ENCODE assay signal across 8 cellular contexts in the genomic region with DNA sequence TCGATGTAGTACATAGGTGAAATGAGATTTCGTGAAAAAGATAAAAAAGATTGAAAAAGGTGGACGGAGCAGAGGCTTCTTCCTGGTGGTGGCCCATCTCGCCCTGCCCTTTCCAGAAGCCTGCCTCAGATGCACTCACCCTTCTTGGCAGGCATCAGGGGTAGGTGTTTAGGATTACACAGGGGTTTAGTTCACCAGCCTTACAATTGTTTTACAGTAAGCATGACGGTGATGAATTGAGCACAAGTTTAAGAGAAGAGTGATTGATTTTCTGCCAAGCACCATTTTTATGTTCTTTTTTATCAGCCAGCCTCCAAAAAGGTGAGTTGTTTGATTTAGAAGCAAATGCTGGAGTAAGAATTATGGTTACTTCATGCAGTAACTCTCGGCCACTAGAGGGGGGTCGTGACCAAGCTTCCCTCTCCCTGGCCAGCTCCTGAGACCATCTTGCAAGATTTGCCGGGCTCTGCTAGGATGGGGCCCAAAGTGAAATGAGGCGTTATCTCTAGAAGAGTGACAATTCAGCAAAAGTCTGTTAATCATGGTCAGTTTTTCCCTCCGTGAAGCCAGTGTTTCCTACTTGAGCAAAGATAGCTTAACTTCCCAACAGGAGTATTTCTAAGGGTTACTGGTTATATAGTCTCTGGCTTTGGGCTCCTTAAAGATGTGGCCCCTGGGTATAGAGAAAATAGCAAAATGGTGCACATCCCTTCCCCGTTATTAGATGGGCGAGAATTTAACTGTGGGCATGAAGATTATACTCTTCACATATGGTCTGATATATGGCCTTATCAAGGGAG.
DNase-seq lines count a peak whose midpoint lies in the region; ATAC-seq and TF ChIP-seq lines count a peak whose summit lies in the region.

No MANE protein-coding gene starts in this region.

- no peaks in the 10 kb centered on the region for H3K36me3 ChIP-seq in breast epithelium
- H3K36me3 ChIP-seq in Loucy (ENCODE audit: insufficient read depth, low read length): no peaks in the 10 kb centered on the region
- H3K36me3 ChIP-seq in SK-N-SH (replicated peaks in 1 of 2; ENCODE audit: control insufficient read depth in 1 of 2, insufficient read depth in 2 of 2, low read length in 1 of 2): no peaks in the 10 kb centered on the region
- no peaks in the 10 kb centered on the region for H3K36me3 ChIP-seq in esophagus squamous epithelium

- ATAC-seq in HG02884 (IDR thresholded peaks at IDR 0.05; ENCODE audit: unreplicated experiment) (no peak), HG02678 (IDR thresholded peaks at IDR 0.05; ENCODE audit: unreplicated experiment) (no peak)

- DNase-seq in MCF 10A (ENCODE audit: unreplicated experiment) (peak; percentile 77), breast epithelium (ENCODE audit: low spot score in 2 of 2) (no peak), SK-N-SH (peak; percentile 64), esophagus squamous epithelium (lab: John Stamatoyannopoulos, UW) (no peak), myocyte (ENCODE audit: low read depth) (peak; percentile 86)

- BruUV-seq in MCF 10A (replicated peaks; lab: Mats Ljungman, UMichigan): no TSS peak

- TF ChIP-seq POLR2A in breast epithelium (IDR thresholded peaks at IDR 0.05) (no peak), esophagus squamous epithelium (IDR thresholded peaks at IDR 0.05) (no peak)

- H3K4me2 ChIP-seq in Loucy (ENCODE audit: low read depth, low read length, poor library complexity, severe bottlenecking) (no peak overlapping the region), SK-N-SH (peak overlapping the region; percentile 72)

- no peaks in the 10 kb centered on the region for H3K79me2 ChIP-seq in Loucy (ENCODE audit: insufficient read depth, low read length)
- H3K79me2 ChIP-seq in SK-N-SH (ENCODE audit: insufficient read depth): no peaks in the 10 kb centered on the region

- no peaks in the 10 kb centered on the region for H3F3A ChIP-seq in Loucy (ENCODE audit: low read depth)
- peaks cover 13% of the 10 kb centered on the region for H3F3A ChIP-seq in SK-N-SH (replicated peaks; ENCODE audit: insufficient read depth)

- H3K4me1 ChIP-seq in breast epithelium: no peaks in the 10 kb centered on the region
- H3K4me1 ChIP-seq in Loucy (ENCODE audit: insufficient read depth, low read length, poor library complexity, severe bottlenecking): no peaks in the 10 kb centered on the region
- peaks cover 6 to 37% of the 10 kb centered on the region in 2 experiments; a peak in 3 of 4 replicates for H3K4me1 ChIP-seq in SK-N-SH (ENCODE audit: control insufficient read depth in 1 of 2, insufficient read depth in 2 of 2, low read depth in 1 of 2, low read length in 1 of 2)
- peaks cover 0 to 8% (median 5%) of the 10 kb centered on the region in 3 donors for H3K4me1 ChIP-seq in esophagus squamous epithelium

- H3K27me3 ChIP-seq in breast epithelium (no peaks in the 10 kb centered on the region), Loucy (ENCODE audit: insufficient read depth, low read length, poor library complexity, severe bottlenecking) (no peaks in the 10 kb centered on the region), SK-N-SH (ENCODE audit: insufficient read depth) (no peaks in the 10 kb centered on the region), esophagus squamous epithelium (no peaks in the 10 kb centered on the region)

- H2AFZ ChIP-seq in Loucy (ENCODE audit: low read length) (no peak overlapping the region), SK-N-SH (ENCODE audit: low read depth) (peak overlapping the region; percentile 59)

- H3K27ac ChIP-seq in breast epithelium (no peak overlapping the region), SK-N-SH (ENCODE audit: low read depth in 2 of 2, low read length in 1 of 2) (peak overlapping the region; percentile 39 to 98; a peak in 3 of 4 replicates), esophagus squamous epithelium (no peak overlapping the region)

- peaks cover 45% of the 10 kb centered on the region for H3K4me1 Mint-ChIP-seq in MCF 10A (ENCODE audit: insufficient read depth, unreplicated experiment)

- H3K9ac ChIP-seq in Loucy (ENCODE audit: low read depth, low read length, poor library complexity, severe bottlenecking) (no peak overlapping the region), SK-N-SH (peak overlapping the region; percentile 75)

- H3K27me3 Mint-ChIP-seq in MCF 10A (ENCODE audit: insufficient read depth, unreplicated experiment): no peaks in the 10 kb centered on the region

- H3K36me3 Mint-ChIP-seq in MCF 10A (ENCODE audit: insufficient read depth, unreplicated experiment): no peaks in the 10 kb centered on the region

- intact Hi-C loops in MCF 10A (cut with micrococcal nuclease) (loop anchor here (1.0 to 2.0 kb wide), 7 partner anchors 21 to 463 kb away; no protein-coding TSS in a partner anchor), breast epithelium (cut with DNase I; ENCODE audit: low total_unique reads) (loop anchor here (10.0 kb wide), 1 partner anchor 1999 kb away; no protein-coding TSS in a partner anchor), esophagus squamous epithelium (cut with DNase I) (no loop called here)

- H4K20me1 ChIP-seq in Loucy (ENCODE audit: insufficient read depth, low read length, poor library complexity, severe bottlenecking) (no peaks in the 10 kb centered on the region), SK-N-SH (ENCODE audit: insufficient read depth) (no peaks in the 10 kb centered on the region)

- TF ChIP-seq EP300 in SK-N-SH (IDR thresholded peaks at IDR 0.05; ENCODE audit: borderline replicate concordance in 1 of 2, low read depth in 1 of 2, low read length in 1 of 2): no peak

- H3K9me3 Mint-ChIP-seq in MCF 10A (ENCODE audit: unreplicated experiment): no peaks in the 10 kb centered on the region

- TF ChIP-seq CTCF in MCF 10A (IDR thresholded peaks at IDR 0.05; ENCODE audit: unreplicated experiment) (peak; percentile 81), breast epithelium (IDR thresholded peaks at IDR 0.05) (peak in 1 of 3 donors; percentile 40), Loucy (conservative IDR thresholded peaks at IDR 0.05; ENCODE audit: low read length) (peak; percentile 73), SK-N-SH (IDR thresholded peaks at IDR 0.05) (peak; percentile 100), esophagus squamous epithelium (IDR thresholded peaks at IDR 0.05) (peak in 5 of 6 experiments; percentile 23 to 50 (median 47))

- peak overlapping the region; percentile 60 for H3K4me3 Mint-ChIP-seq in MCF 10A (ENCODE audit: unreplicated experiment)

- 12% methylated on average over 12 of the region's 12 CpGs for WGBS in SK-N-SH (ENCODE audit: low lambda C conversion rate)
- 30 to 36% methylated on average over 11 to 12 of the region's 12 CpGs for WGBS in esophagus squamous epithelium, 2 donors

- no peaks in the 10 kb centered on the region for H3K9me3 ChIP-seq in breast epithelium
- no peaks in the 10 kb centered on the region for H3K9me3 ChIP-seq in Loucy (ENCODE audit: insufficient read depth, low read depth, low read length)
- H3K9me3 ChIP-seq in SK-N-SH: no peaks in the 10 kb centered on the region
- H3K9me3 ChIP-seq in esophagus squamous epithelium: no peaks in the 10 kb centered on the region

- H3K9me2 ChIP-seq in Loucy (replicated peaks; ENCODE audit: low read depth, low read length): no peaks in the 10 kb centered on the region
- H3K9me2 ChIP-seq in SK-N-SH: no peaks in the 10 kb centered on the region

- peak overlapping the region; percentile 99 for H3K27ac Mint-ChIP-seq in MCF 10A (ENCODE audit: low read depth, unreplicated experiment)

- H3K4me3 ChIP-seq in breast epithelium (no peak overlapping the region), Loucy (ENCODE audit: low read length, poor library complexity, severe bottlenecking) (no peak overlapping the region), SK-N-SH (ENCODE audit: low read depth in 2 of 2, low read length in 1 of 2) (peak overlapping the region in 1 of 2 experiments; percentile 34; a peak in 2 of 4 replicates), esophagus squamous epithelium (no peak overlapping the region)

- POLR2A ChIA-PET in MCF 10A (lab: Yijun Ruan, JAX) (interaction anchor here (0.6 to 1.3 kb wide), 5 partner anchors 21 to 937 kb away, joined by 3 to 4 read pairs (median 4); no protein-coding TSS in a partner anchor), SK-N-SH (lab: Yijun Ruan, JAX) (no interaction called here)

- CTCF ChIA-PET in MCF 10A (lab: Yijun Ruan, JAX) (interaction anchor here (0.6 to 8.1 kb wide), 39 partner anchors 10 to 541 kb away, joined by 3 to 78 read pairs (median 4); no protein-coding TSS in a partner anchor), SK-N-SH (lab: Yijun Ruan, JAX) (interaction anchor here (0.6 to 2.9 kb wide), 30 partner anchors 8 to 1391 kb away, joined by 3 to 17 read pairs (median 4); no protein-coding TSS in a partner anchor)

- TF ChIP-seq RAD21 in SK-N-SH (IDR thresholded peaks at IDR 0.05; ENCODE audit: low read length): peak; percentile 90

TF ChIP-seq in SK-N-SH, 30 proteins besides CTCF, POLR2A, EP300 and RAD21:
- TF ChIP-seq, protein P1, sequence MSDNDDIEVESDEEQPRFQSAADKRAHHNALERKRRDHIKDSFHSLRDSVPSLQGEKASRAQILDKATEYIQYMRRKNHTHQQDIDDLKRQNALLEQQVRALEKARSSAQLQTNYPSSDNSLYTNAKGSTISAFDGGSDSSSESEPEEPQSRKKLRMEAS (IDR thresholded peaks at IDR 0.05; ENCODE audit: low read depth): 0 out of 2 replicates have a peak, but pooled peaks have one; percentile 30
- TF ChIP-seq TAF1 (IDR thresholded peaks at IDR 0.05; ENCODE audit: borderline replicate concordance, low read depth, low read length) (no peak), YY1 (IDR thresholded peaks at IDR 0.05; ENCODE audit: low read depth) (peak; percentile 68; the same call in 1 of the 2 replicates), SMC3 (IDR thresholded peaks at IDR 0.05; ENCODE audit: low read depth, low read length) (peak; percentile 77)
- TF ChIP-seq, protein P2, sequence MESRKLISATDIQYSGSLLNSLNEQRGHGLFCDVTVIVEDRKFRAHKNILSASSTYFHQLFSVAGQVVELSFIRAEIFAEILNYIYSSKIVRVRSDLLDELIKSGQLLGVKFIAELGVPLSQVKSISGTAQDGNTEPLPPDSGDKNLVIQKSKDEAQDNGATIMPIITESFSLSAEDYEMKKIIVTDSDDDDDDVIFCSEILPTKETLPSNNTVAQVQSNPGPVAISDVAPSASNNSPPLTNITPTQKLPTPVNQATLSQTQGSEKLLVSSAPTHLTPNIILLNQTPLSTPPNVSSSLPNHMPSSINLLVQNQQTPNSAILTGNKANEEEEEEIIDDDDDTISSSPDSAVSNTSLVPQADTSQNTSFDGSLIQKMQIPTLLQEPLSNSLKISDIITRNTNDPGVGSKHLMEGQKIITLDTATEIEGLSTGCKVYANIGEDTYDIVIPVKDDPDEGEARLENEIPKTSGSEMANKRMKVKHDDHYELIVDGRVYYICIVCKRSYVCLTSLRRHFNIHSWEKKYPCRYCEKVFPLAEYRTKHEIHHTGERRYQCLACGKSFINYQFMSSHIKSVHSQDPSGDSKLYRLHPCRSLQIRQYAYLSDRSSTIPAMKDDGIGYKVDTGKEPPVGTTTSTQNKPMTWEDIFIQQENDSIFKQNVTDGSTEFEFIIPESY (IDR thresholded peaks at IDR 0.05; ENCODE audit: borderline replicate concordance, low read depth): no peak

Comparison
In these comparisons a context has a peak if more than half of its experiments do, and no peak if none do; other contexts are left out.
1. DNase-seq: peak in MCF 10A (single experiment), SK-N-SH (single experiment) and myocyte (single experiment); none in breast epithelium (0 of 2) and esophagus squamous epithelium (single experiment).
2. H3K27ac ChIP-seq: peak in SK-N-SH (2 of 2); none in breast epithelium (0 of 2) and esophagus squamous epithelium (0 of 4).